22 cellular contexts compared by ENCODE assay signal in the genomic region with DNA sequence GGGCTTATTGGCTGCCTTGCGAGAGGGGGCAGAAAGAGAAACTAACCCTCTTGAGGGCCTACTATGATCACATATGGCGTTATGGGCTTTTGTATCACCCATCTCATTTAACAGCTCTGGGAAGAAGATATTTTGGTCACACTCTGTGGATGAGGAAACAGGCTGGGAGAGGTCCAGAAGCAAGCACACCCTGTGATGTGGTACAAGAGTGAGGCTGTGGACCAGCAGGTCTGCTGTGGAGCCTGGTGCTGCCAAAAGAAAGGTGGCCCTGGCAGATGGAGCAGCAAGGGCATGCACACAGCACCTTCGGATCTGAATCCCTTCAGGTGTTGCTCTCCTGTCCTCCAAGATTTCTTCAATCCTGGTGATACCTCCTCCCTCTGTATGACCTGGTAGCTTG.
DNase-seq lines count a peak whose midpoint lies in the region; ATAC-seq, FAIRE-seq and TF ChIP-seq lines count a peak whose summit lies in the region.
"Had no signal": no experiment of that assay in that cellular context is flagged by ENCODE, and none has a peak within 500 bp of the region (broad histone marks: within the 10 kb centered on the region; RNA-seq: fewer than 3 reads in every experiment).

No MANE protein-coding gene starts in this region.

- H3K27ac Mint-ChIP-seq in immature natural killer cell: no peak overlapping the region

- 73 to 80% methylated on average over 3 of the region's 3 CpGs for WGBS in heart right ventricle, 2 donors
- 35 to 51% (median 35%) methylated on average over 3 of the region's 3 CpGs for WGBS in psoas muscle, 3 donors

- H3K4me1 Mint-ChIP-seq in immature natural killer cell: no peaks in the 10 kb centered on the region

- H3K9me3 ChIP-seq in heart right ventricle (no peaks in the 10 kb centered on the region), psoas muscle (no peaks in the 10 kb centered on the region)
- H3K9me3 ChIP-seq: A549; BLaER1 treated with 17β-estradiol and CSF1 and Interleukin-3, amounts not matched to agents 10 nM and 100 nM had no signal

- H3K36me3 Mint-ChIP-seq in immature natural killer cell: peaks cover 0 to 12% (median 9%) of the 10 kb centered on the region in 3 donors

- H3K4me3 ChIP-seq in heart right ventricle (no peak overlapping the region), psoas muscle (no peak overlapping the region)
- H3K4me3 ChIP-seq: A549; BLaER1 treated with 17β-estradiol and CSF1 and Interleukin-3, amounts not matched to agents 10 nM and 100 nM had no signal

- H3K4me1 ChIP-seq in heart right ventricle (peaks cover 0 to 20% (median 6%) of the 10 kb centered on the region in 9 donors), psoas muscle (peaks cover 48% of the 10 kb centered on the region)
- H3K4me1 ChIP-seq: A549; BLaER1 treated with 17β-estradiol and CSF1 and Interleukin-3, amounts not matched to agents 10 nM and 100 nM had no signal

- no peaks in the 10 kb centered on the region for H3K36me3 ChIP-seq in heart right ventricle
- no peaks in the 10 kb centered on the region for H3K36me3 ChIP-seq in psoas muscle (ENCODE audit: insufficient read depth in 1 of 2, low read depth in 1 of 2)
- H3K36me3 ChIP-seq: BLaER1 treated with 17β-estradiol and CSF1 and Interleukin-3, amounts not matched to agents 10 nM and 100 nM had no signal

- H3K27me3 Mint-ChIP-seq in immature natural killer cell (ENCODE audit: low read depth in 3 of 3): no peaks in the 10 kb centered on the region

- peak; percentile 40 to 86 (median 70) for ATAC-seq in heart right ventricle
- peak; percentile 89 to 93 (median 90) for ATAC-seq in psoas muscle
- ATAC-seq: A549, HCT116, HepG2, Panc1 had no signal

- DNase-seq in G401 (ENCODE audit: low spot score) (peak; percentile 84), cerebellar cortex (ENCODE audit: low spot score) (peak; percentile 78), heart right ventricle (peak; percentile 23 to 34), psoas muscle (peak in 1 of 2 donors; percentile 77), frontal cortex (ENCODE audit: low spot score in 2 of 2) (no peak), immature natural killer cell (no peak)
- DNase-seq in stimulated activated CD4-positive, alpha-beta T cell treated with anti-CD3 and anti-CD28 coated beads, Interleukin-12 subunit alpha, Interleukin-12 subunit beta, amount 100 ng/mL, for 4 hours: no peak
- DNase-seq: DMS79 treated with DMSO at 0.1 percent for 48 hours, GF-D8, NCI-H1092, NCI-H146, NCI-H2081, NCI-H510A, SHP77 had no signal

- H3K27me3 ChIP-seq in heart right ventricle: no peaks in the 10 kb centered on the region
- no peaks in the 10 kb centered on the region for H3K27me3 ChIP-seq in psoas muscle (ENCODE audit: insufficient read depth in 3 of 3, low read length in 2 of 3)
- H3K27me3 ChIP-seq: BLaER1 treated with 17β-estradiol and CSF1 and Interleukin-3, amounts not matched to agents 10 nM and 100 nM had no signal

- in situ Hi-C loops in G401 (cut with HindIII; ENCODE audit: low sequenced_read_pairs): no loop called here

- intact Hi-C loops in heart right ventricle (cut with DNase I) (no loop called here), psoas muscle (cut with DNase I) (loop anchor here (5.0 kb wide), 2 partner anchors 39 to 46 kb away; no protein-coding TSS in a partner anchor)

- TF ChIP-seq CTCF in heart right ventricle (IDR thresholded peaks at IDR 0.05): no peak
- TF ChIP-seq CTCF in psoas muscle (IDR thresholded peaks at IDR 0.05): no peak

- H3K27ac ChIP-seq in heart right ventricle (peak overlapping the region in 9 of 10 donors; percentile 0 to 81 (median 52)), psoas muscle (peak overlapping the region; percentile 91)
- H3K27ac ChIP-seq: A549; BLaER1 treated with 17β-estradiol and CSF1 and Interleukin-3, amounts not matched to agents 10 nM and 100 nM; KMS-11 had no signal

- H3K9me3 Mint-ChIP-seq in immature natural killer cell: no peaks in the 10 kb centered on the region

- FAIRE-seq in frontal cortex (lab: Jason Lieb, UNC): no peak
- FAIRE-seq: A549, GM12891, GM18507, HepG2 had no signal

- no peak overlapping the region for H3K4me3 Mint-ChIP-seq in immature natural killer cell

Comparison
In these comparisons a context has a peak if more than half of its experiments do, and no peak if none do; other contexts are left out.
1. DNase-seq: peak in G401 (single experiment), cerebellar cortex (single experiment) and heart right ventricle (2 of 2); none in frontal cortex (0 of 2), stimulated activated CD4-positive, alpha-beta T cell treated with anti-CD3 and anti-CD28 coated beads, Interleukin-12 subunit alpha, Interleukin-12 subunit beta, amount 100 ng/mL, for 4 hours (single experiment) and immature natural killer cell (0 of 3).
2. intact Hi-C loops: an anchor here in psoas muscle (5.0 kb wide); none called in heart right ventricle.